8 cellular contexts compared by ENCODE assay signal in the genomic region with DNA sequence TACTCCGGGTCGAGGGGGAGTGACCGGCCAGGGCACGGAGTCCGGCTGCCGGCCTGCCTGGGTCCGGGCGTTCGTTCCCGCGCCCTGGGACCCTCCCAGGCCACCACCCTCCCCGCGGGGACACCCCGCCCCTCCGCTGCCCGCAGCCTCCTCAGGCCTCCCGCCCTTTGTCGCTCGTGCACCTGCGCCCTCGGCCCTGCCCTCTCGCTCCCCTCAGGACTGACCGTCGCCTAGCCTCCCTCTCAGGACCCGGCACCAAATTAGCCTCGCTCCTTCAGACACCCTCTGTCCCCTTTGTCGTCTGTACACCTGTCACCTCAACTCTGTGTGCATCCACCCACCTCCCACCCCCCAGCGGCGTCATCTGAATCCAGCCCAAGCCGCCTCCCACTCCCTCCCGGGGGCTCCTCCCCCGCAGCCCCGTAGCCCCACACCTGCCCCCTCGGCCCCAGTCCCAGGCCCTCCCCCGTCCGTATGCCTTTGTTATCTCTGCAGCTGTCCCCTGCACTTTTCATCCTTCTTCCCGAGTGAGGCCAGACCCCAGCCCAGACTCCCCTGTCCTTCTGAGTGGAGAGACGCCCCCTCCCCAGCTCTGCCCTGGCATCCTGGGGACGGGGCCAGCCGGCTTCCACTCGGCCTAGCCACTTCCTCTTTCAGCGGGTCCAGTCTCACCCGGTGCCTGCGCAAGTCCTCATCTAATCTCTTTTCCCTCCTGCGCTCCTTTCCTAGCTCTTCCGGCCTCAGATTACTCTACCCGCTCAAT. TPM values are rescaled to one million over a fixed set of nuclear protein-coding genes. Genes with fewer than 3 reads are reported as not detected.
DNase-seq lines count a peak whose midpoint lies in the region; ATAC-seq and TF ChIP-seq lines count a peak whose summit lies in the region.

No MANE protein-coding gene starts in this region.

- no peak for TF ChIP-seq POLR2A in NB4 (IDR thresholded peaks at IDR 0.05; ENCODE audit: extremely low read depth, insufficient read length)

- DNase-seq in ELR (ENCODE audit: low read depth): peak; percentile 27
- DNase-seq in H7: peak; percentile 92
- peak; percentile 82 for DNase-seq in NB4 (ENCODE audit: low read depth)
- DNase-seq in T-helper 22 cell (ENCODE audit: low read depth): peak; percentile 56
- DNase-seq in brain microvascular endothelial cell: no peak
- peak; percentile 37 for DNase-seq in stimulated activated CD8-positive, alpha-beta memory T cell treated with anti-CD3 and anti-CD28 coated beads, Interleukin-15, amount 100 ng/mL, for 1 hour (ENCODE audit: low read depth)

- H3K27me3 ChIP-seq in H7 (ENCODE audit: control insufficient read depth, insufficient read depth, low read length) (peaks cover 27% of the 10 kb centered on the region), brain microvascular endothelial cell (replicated peaks) (peaks cover 5% of the 10 kb centered on the region), layer of hippocampus (ENCODE audit: control insufficient read depth, insufficient read depth, low read length) (no peaks in the 10 kb centered on the region)

- TF ChIP-seq CTCF in NB4 (IDR thresholded peaks at IDR 0.05; ENCODE audit: low read depth, low read length): no peak
- no peak for TF ChIP-seq CTCF in brain microvascular endothelial cell (IDR thresholded peaks at IDR 0.05; ENCODE audit: low read depth, low read length, missing control alignments)

- H3K36me3 ChIP-seq in H7 (replicated peaks; ENCODE audit: control insufficient read depth, insufficient read depth, low read length) (peaks cover 7% of the 10 kb centered on the region), brain microvascular endothelial cell (replicated peaks) (peaks cover 26% of the 10 kb centered on the region)

- no peak for ATAC-seq in HG03025 (IDR thresholded peaks at IDR 0.05; ENCODE audit: low FRiP score, unreplicated experiment)

- in situ Hi-C loops in brain microvascular endothelial cell (cut with HindIII; ENCODE audit: low pct_ligation_motif_present, low sequenced_read_pairs): no loop called here

- H3K4me3 ChIP-seq in H7 (ENCODE audit: insufficient read depth, low read depth, low read length) (peak overlapping the region; percentile 70), NB4 (ENCODE audit: low read depth, low read length) (peak overlapping the region; percentile 44), brain microvascular endothelial cell (ENCODE audit: low read depth, low read length) (peak overlapping the region; percentile 45)

- H3K27ac ChIP-seq in brain microvascular endothelial cell (no peak overlapping the region), layer of hippocampus (ENCODE audit: low read depth, low read length) (peak overlapping the region; percentile 46)

RNA-seq across cellular contexts. Expression of a gene that starts 0.6 kb away (rescaled TPM):
- 0.35 and 0.70 TPM in 2 replicates for total RNA-seq in H7 (2014; rRNA removed; shearing (Covaris generic))

RNA-seq across cellular contexts. Expression of a gene that starts 21.5 kb away (rescaled TPM):
- 65.2 and 69.2 TPM in 2 replicates for total RNA-seq in H7 (2014; rRNA removed; shearing (Covaris generic))

RNA-seq across cellular contexts. Expression of a gene that starts 27.3 kb away (rescaled TPM):
- 0.73 and 0.81 TPM in 2 replicates for total RNA-seq in H7 (2014; rRNA removed; shearing (Covaris generic))

RNA-seq across cellular contexts. Expression of a gene that starts 31.2 kb away (rescaled TPM):
- 24.5 and 37.1 TPM in 2 replicates for total RNA-seq in H7 (2014; rRNA removed; shearing (Covaris generic))

RNA-seq across cellular contexts. Expression of a gene that starts 40.5 kb away (rescaled TPM):
- total RNA-seq in H7 (2014; rRNA removed; shearing (Covaris generic)): 0.97 and 1.2 TPM in 2 replicates
